In the genomic region with DNA sequence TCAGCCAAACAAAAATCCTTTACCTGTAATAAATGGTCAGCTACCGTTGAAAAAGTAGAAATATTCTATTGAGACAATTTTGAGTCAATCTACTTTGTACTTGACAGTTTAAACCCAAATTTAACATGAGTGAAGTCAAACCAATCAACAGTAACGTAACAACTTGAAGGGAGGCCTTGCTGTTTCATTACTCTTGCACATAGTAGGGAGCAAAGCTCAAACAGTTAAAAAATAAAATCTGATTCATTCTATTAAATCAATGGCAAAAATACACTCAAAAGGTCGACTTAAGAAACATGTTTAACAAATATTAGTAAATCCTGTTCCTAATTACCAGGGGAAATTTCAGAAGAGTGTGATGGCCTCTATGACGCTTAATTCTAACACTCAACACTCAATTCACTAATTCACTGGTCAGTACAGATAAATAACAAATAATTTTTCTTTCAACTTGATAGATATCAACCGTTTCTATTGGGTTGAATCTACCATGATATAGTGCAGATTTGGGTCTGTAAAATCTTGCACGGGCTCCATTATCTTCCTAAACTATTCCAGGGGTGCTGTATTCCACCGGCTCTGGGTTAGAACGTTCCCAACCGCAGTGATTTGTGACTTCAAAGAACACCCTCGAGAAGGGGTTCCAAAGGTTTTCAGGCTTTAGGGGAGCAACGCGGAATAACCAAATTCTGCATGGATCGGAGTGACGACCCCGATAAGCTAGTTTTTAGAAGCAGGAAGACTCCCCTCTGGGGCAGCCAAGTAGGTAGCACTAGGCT, we compare ENCODE assay signal across 8 cellular contexts. TPM values are rescaled to one million over a fixed set of nuclear protein-coding genes. Genes with fewer than 3 reads are reported as not detected.
DNase-seq lines count a peak whose midpoint lies in the region; ATAC-seq and TF ChIP-seq lines count a peak whose summit lies in the region.

No MANE protein-coding gene starts in this region.

- no peaks in the 10 kb centered on the region for H3K79me2 ChIP-seq in fibroblast of lung (ENCODE audit: control insufficient read depth, insufficient read depth, low read length)

- no peaks in the 10 kb centered on the region for H3K27me3 ChIP-seq in GM06990 (replicated peaks; ENCODE audit: control insufficient read depth, insufficient read depth, low read length)
- peaks cover 5% of the 10 kb centered on the region for H3K27me3 ChIP-seq in fibroblast of lung (ENCODE audit: control insufficient read depth, insufficient read depth, low read length)
- H3K27me3 ChIP-seq in psoas muscle (ENCODE audit: insufficient read depth in 3 of 3, low read length in 2 of 3): no peaks in the 10 kb centered on the region
- H3K27me3 ChIP-seq in foreskin keratinocyte: no peaks in the 10 kb centered on the region

- peak overlapping the region; percentile 74 for H3K9ac ChIP-seq in fibroblast of lung (ENCODE audit: insufficient read depth, low read length)

- DNase-seq in GM06990 (ENCODE audit: extremely low read depth, insufficient read length): no peak
- no peak for DNase-seq in RWPE1 (ENCODE audit: low spot score)
- no peak for DNase-seq in fibroblast of lung (ENCODE audit: low read depth in 2 of 2)
- DNase-seq in psoas muscle: no peak
- no peak for DNase-seq in ecto neural progenitor cell (ENCODE audit: low spot score)
- no peak for DNase-seq in foreskin keratinocyte
- no peak for DNase-seq in MV-4-11 (lab: John Stamatoyannopoulos, UW)
- DNase-seq in NCI-H2029 treated with DMSO at 0.1 percent for 48 hours (lab: John Stamatoyannopoulos, UW): no peak

- H3K4me2 ChIP-seq in fibroblast of lung (ENCODE audit: extremely low read depth, insufficient read depth, low read length): peak overlapping the region; percentile 92

- intact Hi-C loops in psoas muscle (cut with DNase I): no loop called here

- no peaks in the 10 kb centered on the region for H3K36me3 ChIP-seq in GM06990 (ENCODE audit: control insufficient read depth, insufficient read depth, low read length)
- no peaks in the 10 kb centered on the region for H3K36me3 ChIP-seq in fibroblast of lung (ENCODE audit: control insufficient read depth, insufficient read depth, low read length)
- no peaks in the 10 kb centered on the region for H3K36me3 ChIP-seq in psoas muscle (ENCODE audit: insufficient read depth in 1 of 2, low read depth in 1 of 2)

- no peaks in the 10 kb centered on the region for H3K4me1 ChIP-seq in fibroblast of lung (ENCODE audit: control insufficient read depth, extremely low read depth, insufficient read depth, low read length)
- H3K4me1 ChIP-seq in psoas muscle: peaks cover 4% of the 10 kb centered on the region
- H3K4me1 ChIP-seq in foreskin keratinocyte: no peaks in the 10 kb centered on the region

- H4K20me1 ChIP-seq in fibroblast of lung (ENCODE audit: control insufficient read depth, extremely low read depth, insufficient read depth, low read length): no peaks in the 10 kb centered on the region

- ATAC-seq in psoas muscle (no peak), foreskin keratinocyte (no peak)

- TF ChIP-seq CTCF in GM06990 (IDR thresholded peaks at IDR 0.05; ENCODE audit: insufficient read depth, low read length, poor library complexity, severe bottlenecking): no peak
- no peak for TF ChIP-seq CTCF in RWPE1 (conservative IDR thresholded peaks at IDR 0.05; ENCODE audit: low read depth)
- no peak for TF ChIP-seq CTCF in fibroblast of lung (conservative IDR thresholded peaks at IDR 0.05 in 1 of 2, IDR thresholded peaks at IDR 0.05 in 1 of 2; ENCODE audit: low read depth in 1 of 2, low read length in 2 of 2)
- TF ChIP-seq CTCF in psoas muscle (IDR thresholded peaks at IDR 0.05): no peak
- no peak for TF ChIP-seq CTCF in foreskin keratinocyte (conservative IDR thresholded peaks at IDR 0.05)

- H3K9me3 ChIP-seq in fibroblast of lung (ENCODE audit: control insufficient read depth, insufficient read depth, low read depth, low read length): no peaks in the 10 kb centered on the region
- H3K9me3 ChIP-seq in psoas muscle: no peaks in the 10 kb centered on the region

- CTCF ChIA-PET in RWPE1 (lab: Yijun Ruan, JAX): interaction anchor here (0.6 to 1.3 kb wide), 4 partner anchors 9 to 606 kb away, joined by 3 read pairs; no protein-coding TSS in a partner anchor

- peak overlapping the region; percentile 59 for H3K4me3 ChIP-seq in GM06990 (replicated peaks; ENCODE audit: low read depth, low read length)
- H3K4me3 ChIP-seq in fibroblast of lung (replicated peaks in 1 of 4; ENCODE audit: control extremely low read depth in 1 of 4, insufficient read depth in 1 of 4, low read depth in 3 of 4, low read length in 4 of 4): peak overlapping the region; percentile 57 to 79 (median 66)
- peak overlapping the region; percentile 94 for H3K4me3 ChIP-seq in psoas muscle

- WGBS in psoas muscle, 3 donors: 22 to 27% (median 23%) methylated on average over 15 of the region's 15 CpGs

- peak overlapping the region; percentile 79 for H2AFZ ChIP-seq in fibroblast of lung (ENCODE audit: low read length)

- H3K27ac ChIP-seq in RWPE1 (peak overlapping the region; percentile 91), fibroblast of lung (ENCODE audit: insufficient read depth, low read length) (peak overlapping the region; percentile 22), psoas muscle (peak overlapping the region; percentile 92), foreskin keratinocyte (no peak overlapping the region)

- POLR2A ChIA-PET in RWPE1 (lab: Yijun Ruan, JAX; ENCODE audit: low non-redundant PET): interaction anchor here (0.8 kb wide), 1 partner anchor 22 kb away, joined by 3 read pairs; no protein-coding TSS in a partner anchor

RNA-seq across cellular contexts. Expression of gene TARBP1, which starts 1.4 kb away (rescaled TPM):
- 20.6 and 22.9 TPM in 2 replicates for total RNA-seq in fibroblast of lung
- 11.6 and 15.3 TPM in 2 replicates for polyA plus RNA-seq in fibroblast of lung
- 6.0 and 6.8 TPM in 2 replicates for polyA plus RNA-seq in fibroblast of lung (2012)
- polyA minus RNA-seq in fibroblast of lung (ENCODE audit: low replicate concordance): 6.3 and 10.4 TPM in 2 replicates
- total RNA-seq in psoas muscle: 10 to 100 TPM in 1 of 4 donors, 1 to 10 TPM in 3; 5.8 to 10.5 (median 9.0) TPM
- polyA plus RNA-seq in psoas muscle: 10 to 100 TPM in 1 of 3 donors, 1 to 10 TPM in 2; 5.8 to 10.4 (median 6.6) TPM
- 15.3 and 20.1 TPM in 2 replicates for total RNA-seq in foreskin keratinocyte
- polyA plus RNA-seq in foreskin keratinocyte: 9.6 and 12.2 TPM in 2 replicates
